Comparison of ENCODE assay signal across 26 cellular contexts in genomic region chr6:150915156-150915555, GRCh38.
"Had no signal": no experiment of that assay in that cellular context is flagged by ENCODE, and none has a peak within 500 bp of the region (broad histone marks: within the 10 kb centered on the region; RNA-seq: fewer than 3 reads in every experiment).

No MANE protein-coding gene starts in this region.

- H3K27me3 ChIP-seq: right lobe of liver, thyroid gland had no signal

- H3K4me1 ChIP-seq: prostate gland, right lobe of liver, thyroid gland had no signal

- H3K27me3 Mint-ChIP-seq: activated CD4-positive, alpha-beta memory T cell treated with anti-CD3 and anti-CD28 coated beads for 36 hours; activated CD4-positive, alpha-beta T cell treated with anti-CD3 and anti-CD28 coated beads for 36 hours; activated naive CD8-positive, alpha-beta T cell treated with anti-CD3 and anti-CD28 coated beads for 36 hours; brain; central memory CD8-positive, alpha-beta T cell; stimulated activated memory B cell treated with anti-CD40 and anti-IgM and Interleukin-4, amounts not matched to agents 10 μg/mL and 1 μg/mL and 100 μg/mL, for 72 hours; T-cell had no signal

- H3K9me3 ChIP-seq: prostate gland, right lobe of liver, SK-N-SH, thyroid gland had no signal

- H3K9ac ChIP-seq: SK-N-SH had no signal

- DNase-seq: activated CD4-positive, alpha-beta memory T cell treated with anti-CD3 and anti-CD28 coated beads for 36 hours; activated CD4-positive, alpha-beta T cell treated with anti-CD3 and anti-CD28 coated beads for 36 hours; activated gamma-delta T cell treated with Interleukin-2 at 50 U/mL for 16 hours; activated naive CD8-positive, alpha-beta T cell treated with anti-CD3 and anti-CD28 coated beads for 36 hours; activated T-cell treated with anti-CD3 and anti-CD28 coated beads for 4 hours; amygdala; cortex of kidney; effector CD4-positive, alpha-beta T cell; foreskin melanocyte; hypothalamus; islet precursor cell; left colon; right lobe of liver; SK-N-SH; stimulated activated CD4-positive, alpha-beta T cell treated with anti-CD3 and anti-CD28 coated beads, Interleukin-4, amount 100 ng/mL, for 24 hours; T-cell; thyroid gland had no signal

- H3K4me2 ChIP-seq: SK-N-SH, smooth muscle cell had no signal

- ATAC-seq: activated CD4-positive, alpha-beta T cell treated with anti-CD3 and anti-CD28 coated beads for 36 hours; esophagus mucosa; left colon; right lobe of liver; stimulated activated memory B cell treated with anti-CD40 and anti-IgM and Interleukin-4, amounts not matched to agents 10 μg/mL and 1 μg/mL and 100 μg/mL, for 72 hours; T-cell; WTC11 had no signal

- H3K27ac Mint-ChIP-seq: activated CD4-positive, alpha-beta memory T cell treated with anti-CD3 and anti-CD28 coated beads for 36 hours; activated CD4-positive, alpha-beta T cell treated with anti-CD3 and anti-CD28 coated beads for 36 hours; activated naive CD8-positive, alpha-beta T cell treated with anti-CD3 and anti-CD28 coated beads for 36 hours; activated T-helper 1 cell treated with anti-CD3 and anti-CD28 coated beads, Interleukin-12 subunit alpha, Interleukin-12 subunit beta, Interleukin-2, Interleukin-4 antibody, amounts not matched to agents 30 ng/mL and 10 ng/mL and 1 ng/mL, durations not matched to agents 14 hours and 24 hours and 36 hours; brain; stimulated activated memory B cell treated with anti-CD40 and anti-IgM and Interleukin-4, amounts not matched to agents 10 μg/mL and 1 μg/mL and 100 μg/mL, for 72 hours; T-cell; WTC11 had no signal

- H3K9me3 Mint-ChIP-seq: activated CD4-positive, alpha-beta memory T cell treated with anti-CD3 and anti-CD28 coated beads for 36 hours; activated T-helper 1 cell treated with anti-CD3 and anti-CD28 coated beads, Interleukin-12 subunit alpha, Interleukin-12 subunit beta, Interleukin-2, Interleukin-4 antibody, amounts not matched to agents 30 ng/mL and 10 ng/mL and 1 ng/mL, durations not matched to agents 14 hours and 24 hours and 36 hours; brain had no signal

- H3K4me3 ChIP-seq: prostate gland, right lobe of liver, smooth muscle cell, thyroid gland had no signal

- H3K27ac ChIP-seq: prostate gland, right lobe of liver, thyroid gland had no signal

- H3K4me3 Mint-ChIP-seq: activated CD4-positive, alpha-beta memory T cell treated with anti-CD3 and anti-CD28 coated beads for 36 hours; activated CD4-positive, alpha-beta T cell treated with anti-CD3 and anti-CD28 coated beads for 36 hours; activated naive CD8-positive, alpha-beta T cell treated with anti-CD3 and anti-CD28 coated beads for 36 hours; activated T-helper 1 cell treated with anti-CD3 and anti-CD28 coated beads, Interleukin-12 subunit alpha, Interleukin-12 subunit beta, Interleukin-2, Interleukin-4 antibody, amounts not matched to agents 30 ng/mL and 10 ng/mL and 1 ng/mL, durations not matched to agents 14 hours and 24 hours and 36 hours; brain; central memory CD8-positive, alpha-beta T cell; neural crest cell; stimulated activated memory B cell treated with anti-CD40 and anti-IgM and Interleukin-4, amounts not matched to agents 10 μg/mL and 1 μg/mL and 100 μg/mL, for 72 hours; T-cell; WTC11 had no signal

- H3K4me1 Mint-ChIP-seq: activated CD4-positive, alpha-beta T cell treated with anti-CD3 and anti-CD28 coated beads for 36 hours; activated naive CD8-positive, alpha-beta T cell treated with anti-CD3 and anti-CD28 coated beads for 36 hours; brain; central memory CD8-positive, alpha-beta T cell; stimulated activated memory B cell treated with anti-CD40 and anti-IgM and Interleukin-4, amounts not matched to agents 10 μg/mL and 1 μg/mL and 100 μg/mL, for 72 hours; T-cell; WTC11 had no signal

- H3K36me3 ChIP-seq: prostate gland, thyroid gland had no signal
